ENCODE assay signal across 8 cellular contexts in genomic region chr16:2009302-2009711, GRCh38. TPM values are rescaled to one million over a fixed set of nuclear protein-coding genes. Genes with fewer than 3 reads are reported as not detected.
DNase-seq lines count a peak whose midpoint lies in the region; ATAC-seq and TF ChIP-seq lines count a peak whose summit lies in the region.

No MANE protein-coding gene starts in this region.

- intact Hi-C loops in vagina (cut with DNase I) = no loop called here

- H3K27me3 ChIP-seq in BJ (ENCODE audit: control insufficient read depth, insufficient read depth, low read length) = no peaks in the 10 kb centered on the region
- no peaks in the 10 kb centered on the region for H3K27me3 ChIP-seq in HUES6 (ENCODE audit: control insufficient read depth, insufficient read depth, low read length)
- H3K27me3 ChIP-seq in lung (ENCODE audit: control insufficient read depth, insufficient read depth) = no peaks in the 10 kb centered on the region
- H3K27me3 ChIP-seq in vagina = no peaks in the 10 kb centered on the region

- ATAC-seq in GM19468 (IDR thresholded peaks at IDR 0.05; ENCODE audit: extremely low read depth, unreplicated experiment) (peak; percentile 6), lung (ENCODE audit: insufficient read depth, low FRiP score) (no peak)

- peaks cover 12% of the 10 kb centered on the region for H3K36me3 ChIP-seq in BJ (ENCODE audit: control insufficient read depth, insufficient read depth, low read length)
- H3K36me3 ChIP-seq in HUES6 (ENCODE audit: control insufficient read depth, insufficient read depth, low read length) = peaks cover 11% of the 10 kb centered on the region
- peaks cover 0 to 5% of the 10 kb centered on the region in 2 donors for H3K36me3 ChIP-seq in lung (ENCODE audit: control insufficient read depth in 2 of 2, insufficient read depth in 2 of 2, low read length in 2 of 2)
- H3K36me3 ChIP-seq in vagina = no peaks in the 10 kb centered on the region

- peaks cover 53% of the 10 kb centered on the region for H3K4me1 Mint-ChIP-seq in brain

- H3K4me1 ChIP-seq in HUES6 (ENCODE audit: control insufficient read depth, insufficient read depth, low read length) (peaks cover 42% of the 10 kb centered on the region), lung (ENCODE audit: control insufficient read depth in 2 of 2, insufficient read depth in 2 of 2, low read length in 2 of 2) (peaks cover 0 to 37% of the 10 kb centered on the region in 2 donors), vagina (peaks cover 57% of the 10 kb centered on the region)

- no peak for DNase-seq in BJ (ENCODE audit: low read depth)
- no peak for DNase-seq in lung (ENCODE audit: low spot score)
- no peak for DNase-seq in vagina (ENCODE audit: extremely low spot score in 2 of 2)
- no peak for DNase-seq in inferior parietal cortex (ENCODE audit: extremely low spot score)
- DNase-seq in islet precursor cell = no peak

- CTCF ChIA-PET in BJ (lab: Yijun Ruan, JAX) = interaction anchor here (0.7 to 3.8 kb wide), 2 partner anchors 14 to 131 kb away, joined by 4 to 20 read pairs; no protein-coding TSS in a partner anchor

- 1 to 2% methylated on average over 29 to 49 of the region's 49 CpGs for WGBS in lung, 2 donors

- H3K9me3 ChIP-seq in HUES6 (ENCODE audit: control insufficient read depth, insufficient read depth, low read depth, low read length) (no peaks in the 10 kb centered on the region), lung (ENCODE audit: control insufficient read depth in 2 of 2, insufficient read depth in 1 of 2, low read length in 1 of 2) (no peaks in the 10 kb centered on the region), vagina (no peaks in the 10 kb centered on the region)

- POLR2A ChIA-PET in BJ (lab: Charles Lee) = interaction anchor here (2.1 kb wide), 1 partner anchor 146 kb away, joined by 7 read pairs; the partner anchor contains the start of gene TRAF7

- peak overlapping the region; percentile 82; the same call in 1 of the 2 replicates for H3K27ac ChIP-seq in HUES6 (ENCODE audit: low read depth, low read length)
- H3K27ac ChIP-seq in lung (ENCODE audit: low read depth in 1 of 2, low read length in 1 of 2) = peak overlapping the region; percentile 79 to 90
- peak overlapping the region; percentile 85 for H3K27ac ChIP-seq in vagina

- TF ChIP-seq POLR2A in vagina (IDR thresholded peaks at IDR 0.05) = no peak

- H3K4me3 ChIP-seq in BJ (ENCODE audit: low read depth, low read length) (peak overlapping the region; percentile 77), HUES6 (ENCODE audit: low read depth, low read length) (peak overlapping the region; percentile 76), lung (peak overlapping the region; percentile 83), vagina (peak overlapping the region; percentile 90 to 94)

- no peak overlapping the region for H3K27ac Mint-ChIP-seq in brain

- H3K27me3 Mint-ChIP-seq in brain = peaks cover 11% of the 10 kb centered on the region

- no peak for TF ChIP-seq CTCF in BJ (IDR thresholded peaks at IDR 0.05; ENCODE audit: insufficient read depth, low read depth, low read length)
- no peak for TF ChIP-seq CTCF in brain (conservative IDR thresholded peaks at IDR 0.05)
- no peak for TF ChIP-seq CTCF in lung (IDR thresholded peaks at IDR 0.05; ENCODE audit: control extremely low read depth, extremely low read depth)
- TF ChIP-seq CTCF in vagina (IDR thresholded peaks at IDR 0.05) = no peak

- H3K9me3 Mint-ChIP-seq in brain = no peaks in the 10 kb centered on the region

- peak overlapping the region; percentile 85 to 92 (median 87) for H3K4me3 Mint-ChIP-seq in brain

- peak overlapping the region; percentile 87 for H3K9ac ChIP-seq in HUES6 (ENCODE audit: low read length)

- H3K36me3 Mint-ChIP-seq in brain = peaks cover 3% of the 10 kb centered on the region

RNA-seq across cellular contexts. Expression of gene ZNF598, which starts 0.3 kb away (rescaled TPM):
- polyA plus RNA-seq in BJ (2011; rRNA removed) = 14.4 and 23.0 TPM in 2 replicates
- 11.2 and 14.8 TPM in 2 replicates for polyA minus RNA-seq in BJ (2011; rRNA and poly(A)+ RNA removed)
- 32.5 TPM for polyA plus RNA-seq in brain (ENCODE audit: insufficient read depth, low read depth, low replicate concordance)
- 10 to 100 TPM; 13.9 to 49.8 TPM for total RNA-seq in lung
- polyA plus RNA-seq in lung = 10 to 100 TPM; 29.1 to 42.8 TPM
- 51.8 TPM for total RNA-seq in vagina

RNA-seq across cellular contexts. Expression of gene NPW, which starts 10.3 kb away (rescaled TPM):
- polyA plus RNA-seq in BJ (2011; rRNA removed) (0.26 and 0.33 TPM in 2 replicates), brain (ENCODE audit: insufficient read depth, low read depth, low replicate concordance) (4.3 TPM), lung (under 1 TPM; 0.12 to 0.34 TPM)
- polyA minus RNA-seq in BJ (2011; rRNA and poly(A)+ RNA removed) = not detected in 2 replicates
- total RNA-seq in lung (1 to 10 TPM in 1 of 2 donors, under 1 TPM in 1; 0.71 to 1.3 TPM), vagina (not detected)

RNA-seq across cellular contexts. Expression of gene NHERF2, which starts 17.4 kb away (rescaled TPM):
- polyA plus RNA-seq in BJ (2011; rRNA removed) = 62.1 and 107 TPM in 2 replicates
- 25.1 and 26.2 TPM in 2 replicates for polyA minus RNA-seq in BJ (2011; rRNA and poly(A)+ RNA removed)
- 112 TPM for polyA plus RNA-seq in brain (ENCODE audit: insufficient read depth, low read depth, low replicate concordance)
- total RNA-seq in lung = 100 to 1,000 TPM; 142 to 468 TPM
- polyA plus RNA-seq in lung = 100 to 1,000 TPM; 192 to 297 TPM
- total RNA-seq in vagina = 44.7 TPM

RNA-seq across cellular contexts. Expression of gene SYNGR3, which starts 19.5 kb away (rescaled TPM):
- polyA plus RNA-seq in BJ (2011; rRNA removed) (2.5 and 3.3 TPM in 2 replicates), brain (ENCODE audit: insufficient read depth, low read depth, low replicate concordance) (59.3 TPM), lung (under 1 TPM; 0.10 to 0.69 TPM)
- 2.7 and 4.2 TPM in 2 replicates for polyA minus RNA-seq in BJ (2011; rRNA and poly(A)+ RNA removed)
- total RNA-seq in lung (under 1 TPM; 0.40 to 0.46 TPM), vagina (8.3 TPM)

RNA-seq across cellular contexts. Expression of gene GFER, which starts 25.3 kb away (rescaled TPM):
- polyA plus RNA-seq in BJ (2011; rRNA removed) (14.6 and 19.8 TPM in 2 replicates), brain (ENCODE audit: insufficient read depth, low read depth, low replicate concordance) (51.7 TPM), lung (10 to 100 TPM; 18.6 to 63.5 TPM)
- polyA minus RNA-seq in BJ (2011; rRNA and poly(A)+ RNA removed) = 5.4 and 14.3 TPM in 2 replicates
- total RNA-seq in lung (10 to 100 TPM in 1 of 2 donors, 1 to 10 TPM in 1; 7.4 to 32.6 TPM), vagina (11.5 TPM)
